8 cellular contexts compared by ENCODE assay signal in the genomic region with DNA sequence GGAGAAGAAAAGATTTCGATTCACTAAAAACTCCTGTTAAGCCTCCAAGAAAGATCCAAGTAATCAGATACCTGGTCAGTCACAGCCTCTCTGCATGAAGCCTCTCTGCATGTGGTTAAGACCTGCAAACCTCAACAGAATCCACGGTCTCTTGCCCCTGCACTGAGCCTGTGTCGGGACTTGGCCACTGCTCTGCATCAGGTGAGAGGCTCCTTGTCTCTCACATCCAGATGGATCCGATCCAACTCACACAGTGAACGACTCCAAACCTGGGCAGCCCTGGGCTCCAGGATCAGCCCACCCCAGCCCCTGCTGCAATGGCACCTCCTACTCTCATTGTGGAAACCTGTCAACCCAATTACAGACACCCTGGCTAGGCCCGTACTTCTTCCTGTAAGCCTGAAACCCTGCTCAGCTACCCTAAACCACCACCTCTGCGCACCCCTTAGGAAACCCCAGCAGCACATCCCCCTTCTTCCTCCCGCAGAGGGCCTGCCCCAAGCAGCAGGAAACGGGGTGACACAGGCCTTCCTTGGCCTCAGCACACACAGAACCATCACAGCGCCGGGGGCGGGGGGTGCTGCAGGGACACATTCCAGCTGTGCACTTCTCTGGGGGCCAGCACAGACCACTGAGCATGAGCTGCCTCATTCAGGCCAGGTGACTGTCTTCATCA.
DNase-seq lines count a peak whose midpoint lies in the region; ATAC-seq and TF ChIP-seq lines count a peak whose summit lies in the region.

No MANE protein-coding gene starts in this region.

- peak overlapping the region in 4 of 5 experiments; percentile 18 to 63 (median 38) for H3K27ac Mint-ChIP-seq in brain

- in situ Hi-C loops in G401 (cut with HindIII; ENCODE audit: low sequenced_read_pairs) = no loop called here

- TF ChIP-seq CTCF in brain (conservative IDR thresholded peaks at IDR 0.05) = no peak

- no peaks in the 10 kb centered on the region for H3K9me3 Mint-ChIP-seq in brain

- peak; percentile 30 for DNase-seq in G401 (ENCODE audit: low spot score)
- peak; percentile 73 for DNase-seq in T-helper 22 cell (ENCODE audit: low read depth)
- peak in 3 of 4 experiments; percentile 34 to 78 (median 67) for DNase-seq in stimulated activated CD4-positive, alpha-beta T cell treated with anti-CD3 and anti-CD28 coated beads, Interleukin-1b, Interleukin-23, amount 100 ng/mL, for 24 hours (ENCODE audit: low read depth in 4 of 4, low spot score in 1 of 4)
- no peak for DNase-seq in NCI-H446 (lab: John Stamatoyannopoulos, UW)
- no peak for DNase-seq in 8988T

- H3K4me3 Mint-ChIP-seq in brain = no peak overlapping the region

- ATAC-seq in HG02610 (IDR thresholded peaks at IDR 0.05; ENCODE audit: unreplicated experiment) (peak; percentile 38), SK-N-SH treated with all-trans-retinoic acid at 6 μM for 48 hours (no peak)

- peaks cover 2% of the 10 kb centered on the region for H3K27me3 Mint-ChIP-seq in brain

- peaks cover 18% of the 10 kb centered on the region for H3K36me3 Mint-ChIP-seq in brain

- H3K4me1 Mint-ChIP-seq in brain = peaks cover 99% of the 10 kb centered on the region

TF ChIP-seq in SK-N-SH treated with all-trans-retinoic acid at 6 μM for 48 hours, 23 proteins besides CTCF, POLR2A, EP300 and RAD21:
- TF ChIP-seq, protein P1, sequence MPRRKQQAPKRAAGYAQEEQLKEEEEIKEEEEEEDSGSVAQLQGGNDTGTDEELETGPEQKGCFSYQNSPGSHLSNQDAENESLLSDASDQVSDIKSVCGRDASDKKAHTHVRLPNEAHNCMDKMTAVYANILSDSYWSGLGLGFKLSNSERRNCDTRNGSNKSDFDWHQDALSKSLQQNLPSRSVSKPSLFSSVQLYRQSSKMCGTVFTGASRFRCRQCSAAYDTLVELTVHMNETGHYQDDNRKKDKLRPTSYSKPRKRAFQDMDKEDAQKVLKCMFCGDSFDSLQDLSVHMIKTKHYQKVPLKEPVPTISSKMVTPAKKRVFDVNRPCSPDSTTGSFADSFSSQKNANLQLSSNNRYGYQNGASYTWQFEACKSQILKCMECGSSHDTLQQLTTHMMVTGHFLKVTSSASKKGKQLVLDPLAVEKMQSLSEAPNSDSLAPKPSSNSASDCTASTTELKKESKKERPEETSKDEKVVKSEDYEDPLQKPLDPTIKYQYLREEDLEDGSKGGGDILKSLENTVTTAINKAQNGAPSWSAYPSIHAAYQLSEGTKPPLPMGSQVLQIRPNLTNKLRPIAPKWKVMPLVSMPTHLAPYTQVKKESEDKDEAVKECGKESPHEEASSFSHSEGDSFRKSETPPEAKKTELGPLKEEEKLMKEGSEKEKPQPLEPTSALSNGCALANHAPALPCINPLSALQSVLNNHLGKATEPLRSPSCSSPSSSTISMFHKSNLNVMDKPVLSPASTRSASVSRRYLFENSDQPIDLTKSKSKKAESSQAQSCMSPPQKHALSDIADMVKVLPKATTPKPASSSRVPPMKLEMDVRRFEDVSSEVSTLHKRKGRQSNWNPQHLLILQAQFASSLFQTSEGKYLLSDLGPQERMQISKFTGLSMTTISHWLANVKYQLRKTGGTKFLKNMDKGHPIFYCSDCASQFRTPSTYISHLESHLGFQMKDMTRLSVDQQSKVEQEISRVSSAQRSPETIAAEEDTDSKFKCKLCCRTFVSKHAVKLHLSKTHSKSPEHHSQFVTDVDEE (CRISPR knock-in tag; IDR thresholded peaks at IDR 0.05) = no peak
- TF ChIP-seq OSR1 (CRISPR knock-in tag; IDR thresholded peaks at IDR 0.05) = no peak
- TF ChIP-seq ZC3H10 (CRISPR knock-in tag; IDR thresholded peaks at IDR 0.05) = no peak
- TF ChIP-seq CSDC2 (CRISPR knock-in tag; IDR thresholded peaks at IDR 0.05) = no peak
- no peak for TF ChIP-seq BACH2 (CRISPR knock-in tag; IDR thresholded peaks at IDR 0.05; ENCODE audit: borderline replicate concordance)
- no peak for TF ChIP-seq GLIS3 (CRISPR knock-in tag; IDR thresholded peaks at IDR 0.05)
- no peak for TF ChIP-seq TCF4 (CRISPR knock-in tag; IDR thresholded peaks at IDR 0.05; ENCODE audit: borderline replicate concordance)
- TF ChIP-seq SNAI2 (CRISPR knock-in tag; IDR thresholded peaks at IDR 0.05) = no peak
- no peak for TF ChIP-seq ESRRG (CRISPR knock-in tag; IDR thresholded peaks at IDR 0.05)
- TF ChIP-seq ARNTL (CRISPR knock-in tag; IDR thresholded peaks at IDR 0.05; ENCODE audit: borderline replicate concordance, low read depth) = no peak
- TF ChIP-seq ISL1 (CRISPR knock-in tag; IDR thresholded peaks at IDR 0.05) = no peak
- TF ChIP-seq PPARA (CRISPR knock-in tag; IDR thresholded peaks at IDR 0.05; ENCODE audit: borderline replicate concordance) = no peak
- TF ChIP-seq, protein P2, sequence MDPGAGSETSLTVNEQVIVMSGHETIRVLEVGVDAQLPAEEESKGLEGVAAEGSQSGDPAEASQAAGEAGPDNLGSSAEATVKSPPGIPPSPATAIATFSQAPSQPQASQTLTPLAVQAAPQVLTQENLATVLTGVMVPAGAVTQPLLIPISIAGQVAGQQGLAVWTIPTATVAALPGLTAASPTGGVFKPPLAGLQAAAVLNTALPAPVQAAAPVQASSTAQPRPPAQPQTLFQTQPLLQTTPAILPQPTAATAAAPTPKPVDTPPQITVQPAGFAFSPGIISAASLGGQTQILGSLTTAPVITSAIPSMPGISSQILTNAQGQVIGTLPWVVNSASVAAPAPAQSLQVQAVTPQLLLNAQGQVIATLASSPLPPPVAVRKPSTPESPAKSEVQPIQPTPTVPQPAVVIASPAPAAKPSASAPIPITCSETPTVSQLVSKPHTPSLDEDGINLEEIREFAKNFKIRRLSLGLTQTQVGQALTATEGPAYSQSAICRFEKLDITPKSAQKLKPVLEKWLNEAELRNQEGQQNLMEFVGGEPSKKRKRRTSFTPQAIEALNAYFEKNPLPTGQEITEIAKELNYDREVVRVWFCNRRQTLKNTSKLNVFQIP (CRISPR knock-in tag; IDR thresholded peaks at IDR 0.05; ENCODE audit: borderline replicate concordance, low read depth) = no peak
- TF ChIP-seq TOX (CRISPR knock-in tag; IDR thresholded peaks at IDR 0.05; ENCODE audit: borderline replicate concordance) = no peak
- TF ChIP-seq ZFP30 (CRISPR knock-in tag; IDR thresholded peaks at IDR 0.05) = no peak
- TF ChIP-seq ZNF8 (CRISPR knock-in tag; IDR thresholded peaks at IDR 0.05) = no peak

Comparison
In these comparisons a context has a peak if more than half of its experiments do, and no peak if none do; other contexts are left out.
1. DNase-seq: peak in G401 (single experiment), T-helper 22 cell (single experiment) and stimulated activated CD4-positive, alpha-beta T cell treated with anti-CD3 and anti-CD28 coated beads, Interleukin-1b, Interleukin-23, amount 100 ng/mL, for 24 hours (3 of 4); none in NCI-H446 (0 of 2) and 8988T (single experiment).